ENCODE assay signal across 9 cellular contexts in genomic region chr17:16358394-16358793, GRCh38. TPM values are rescaled to one million over a fixed set of nuclear protein-coding genes. Genes with fewer than 3 reads are reported as not detected.
"Had no signal": no experiment of that assay in that cellular context is flagged by ENCODE, and none has a peak within 500 bp of the region (broad histone marks: within the 10 kb centered on the region; RNA-seq: fewer than 3 reads in every experiment).

No MANE protein-coding gene starts in this region.

- H3K27ac ChIP-seq: GM23248 had no signal

- H3K9ac ChIP-seq: GM23248 had no signal

- H2AFZ ChIP-seq: GM23248 had no signal

- FAIRE-seq: HTR-8/SVneo had no signal

- H3K36me3 ChIP-seq: HAP-1 had no signal

- ATAC-seq: HCT116 had no signal

- H3K9me3 ChIP-seq: HAP-1 had no signal

- DNase-seq: GM23248, GOT3, H7, IMR-90, KG1 had no signal

- H3K4me3 ChIP-seq: GM23248, HAP-1 had no signal

RNA-seq across cellular contexts. Expression of gene TRPV2, which starts 57.0 kb away (rescaled TPM):
- total RNA-seq: HT-29 had no signal
